9 cellular contexts compared by ENCODE assay signal in the genomic region with DNA sequence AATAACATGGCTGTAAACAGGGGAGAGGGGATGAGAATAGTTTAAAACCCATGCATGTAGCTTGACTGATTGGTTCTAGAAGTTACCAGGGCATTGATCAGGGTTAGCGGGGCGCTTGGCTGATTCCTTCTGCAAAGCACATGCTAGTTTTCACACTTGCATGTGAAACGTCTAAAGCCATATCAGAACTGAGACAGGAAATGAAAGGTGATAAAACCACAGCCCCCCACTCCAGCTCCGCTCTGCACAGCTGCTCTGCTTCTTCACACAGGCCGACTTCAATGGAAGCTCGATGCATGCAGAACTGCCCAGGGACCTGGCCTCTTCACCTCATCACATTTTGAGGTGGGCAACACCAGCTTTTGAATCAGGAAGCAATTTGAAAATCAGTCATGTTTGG. TPM values are rescaled to one million over a fixed set of nuclear protein-coding genes. Genes with fewer than 3 reads are reported as not detected.
DNase-seq lines count a peak whose midpoint lies in the region; ATAC-seq, FAIRE-seq and TF ChIP-seq lines count a peak whose summit lies in the region.
"Had no signal": no experiment of that assay in that cellular context is flagged by ENCODE, and none has a peak within 500 bp of the region (broad histone marks: within the 10 kb centered on the region; RNA-seq: fewer than 3 reads in every experiment).

No MANE protein-coding gene starts in this region.

- H3K9ac ChIP-seq in GM12878 (ENCODE audit: control insufficient read depth, insufficient read depth, low read length) = no peak overlapping the region

- no TSS peak for BruUV-seq in GM12878 (replicated peaks; lab: Mats Ljungman, UMichigan)

- TF ChIP-seq EP300 in GM12878 (IDR thresholded peaks at IDR 0.05; ENCODE audit: borderline replicate concordance in 1 of 2, control insufficient read depth in 1 of 2, low read depth in 2 of 2, low read length in 2 of 2) = 0 out of 4 replicates have a peak, but pooled peaks of 1 of the 2 experiments have one; percentile 26

- POLR2A ChIA-PET in GM12878 (lab: Charles Lee) = no interaction called here

- CTCF ChIA-PET in GM12878 (lab: Yijun Ruan, JAX) = interaction anchor here (0.6 to 2.4 kb wide), 9 partner anchors 9 to 1336 kb away, joined by 3 to 9 read pairs (median 5); no protein-coding TSS in a partner anchor

- no peak for TF ChIP-seq CTCF in GM12865 (IDR thresholded peaks at IDR 0.05; ENCODE audit: insufficient read depth, low read depth, low read length, missing control alignments)
- no peak for TF ChIP-seq CTCF in GM12878 (IDR thresholded peaks at IDR 0.05 in 2 of 3, conservative IDR thresholded peaks at IDR 0.05 in 1 of 3; ENCODE audit: control insufficient read depth in 2 of 3, extremely low read depth in 1 of 3, insufficient read depth in 1 of 3, low read depth in 3 of 3, low read length in 3 of 3)
- no peak for TF ChIP-seq CTCF in WERI-Rb-1 (IDR thresholded peaks at IDR 0.05; ENCODE audit: low read depth, low read length)

- RAD21 ChIA-PET in GM12878 (lab: Charles Lee; ENCODE audit: unreplicated experiment) = interaction anchor here (1.3 to 1.9 kb wide), 2 partner anchors 131 to 315 kb away, joined by 8 to 9 read pairs; no protein-coding TSS in a partner anchor

- H3K4me1 ChIP-seq in GM12878 (ENCODE audit: control insufficient read depth, insufficient read depth, low read length) = peaks cover 10% of the 10 kb centered on the region

- no peak for TF ChIP-seq POLR2A in GM12878 (IDR thresholded peaks at IDR 0.05; ENCODE audit: low read depth, low read length)

- no peak overlapping the region for H2AFZ ChIP-seq in GM12878 (ENCODE audit: control insufficient read depth, low read depth, low read length)

- DNase-seq in GM12865 (ENCODE audit: low read depth) = peak; percentile 91
- DNase-seq in GM12878 (ENCODE audit: low read depth, low spot score) = peak; percentile 64
- no peak for DNase-seq in 8988T
- DNase-seq in WERI-Rb-1 = no peak
- DNase-seq in HTR-8/SVneo (ENCODE audit: insufficient read length, low spot score) = no peak
- DNase-seq in activated CD4-positive, alpha-beta T cell treated with anti-CD3 and anti-CD28 coated beads, Interleukin-2, amount 50 U/mL, for 48 hours = no peak

- H3K9me3 ChIP-seq in GM12878 (replicated peaks; ENCODE audit: control insufficient read depth, insufficient read depth, low read length) = peaks cover 2% of the 10 kb centered on the region; the same call in 2 of the 3 replicates
- H3K9me3 ChIP-seq in WERI-Rb-1 (ENCODE audit: severe bottlenecking) = no peaks in the 10 kb centered on the region
- H3K9me3 ChIP-seq: neutrophil had no signal

- peak; percentile 86 for ATAC-seq in GM19397 (IDR thresholded peaks at IDR 0.05; ENCODE audit: unreplicated experiment)
- peak; percentile 83 for ATAC-seq in HG03066 (IDR thresholded peaks at IDR 0.05; ENCODE audit: low read depth, unreplicated experiment)
- ATAC-seq in GM12878 = peak; percentile 78

- intact Hi-C loops in GM12878 (cut with micrococcal nuclease; ENCODE audit: unreplicated experiment) = no loop called here

- no peaks in the 10 kb centered on the region; the same call in 1 of the 2 replicates for H4K20me1 ChIP-seq in GM12878 (ENCODE audit: control insufficient read depth, insufficient read depth)

- WGBS in GM12878 (ENCODE audit: insufficient coverage, insufficient replicate concordance, low lambda C conversion rate, missing lambda C conversion rate) = 2% methylated on average over 6 of the region's 6 CpGs

- H3K27me3 ChIP-seq in GM12878 (replicated peaks in 1 of 2; ENCODE audit: control insufficient read depth in 2 of 2, insufficient read depth in 2 of 2, low read length in 1 of 2) (peaks cover 0 to 3% of the 10 kb centered on the region in 2 experiments; a peak in 1 of 4 replicates), WERI-Rb-1 (ENCODE audit: insufficient read depth, low read depth, severe bottlenecking) (no peaks in the 10 kb centered on the region)
- H3K27me3 ChIP-seq: neutrophil had no signal

- SMC1A ChIA-PET in GM12878 (lab: Charles Lee; ENCODE audit: uncharacterized antibody, unreplicated experiment) = interaction anchor here (1.4 to 1.9 kb wide), 3 partner anchors 132 to 315 kb away, joined by 5 to 8 read pairs (median 7); no protein-coding TSS in a partner anchor

- H3K27ac ChIP-seq in GM12878 (ENCODE audit: control insufficient read depth, insufficient read depth) (no peak overlapping the region), WERI-Rb-1 (no peak overlapping the region)
- H3K27ac ChIP-seq: neutrophil had no signal

- peak overlapping the region; percentile 71 for H3K4me2 ChIP-seq in GM12878 (ENCODE audit: control insufficient read depth, insufficient read depth)

- H3K36me3 ChIP-seq in GM12878 (ENCODE audit: control insufficient read depth in 2 of 2, insufficient read depth in 2 of 2, low read length in 1 of 2) (no peaks in the 10 kb centered on the region), WERI-Rb-1 (no peaks in the 10 kb centered on the region)
- H3K36me3 ChIP-seq: neutrophil had no signal

- in situ Hi-C loops in GM12878 (cut with MboI) = no loop called here

- TF ChIP-seq RAD21 in GM12878 (IDR thresholded peaks at IDR 0.05; ENCODE audit: insufficient read depth, low read depth, low read length) = no peak

- FAIRE-seq in GM12878 (lab: Jason Lieb, UNC) = peak; percentile 93
- FAIRE-seq in HTR-8/SVneo (lab: Jason Lieb, UNC) = no peak

- H3K79me2 ChIP-seq in GM12878 (ENCODE audit: control insufficient read depth, insufficient read depth, low read length) = no peaks in the 10 kb centered on the region

- H3K4me3 ChIP-seq in GM12865 (ENCODE audit: low read depth, low read length) = no peak overlapping the region
- H3K4me3 ChIP-seq in GM12878 = 0 out of 2 replicates have a peak overlapping the region, but pooled peaks have one; percentile 23
- no peak overlapping the region for H3K4me3 ChIP-seq in WERI-Rb-1 (ENCODE audit: low read depth, low read length)

TF ChIP-seq in GM12878, 131 proteins besides CTCF, POLR2A, EP300 and RAD21 (continues in another document):
- TF ChIP-seq, protein P1, sequence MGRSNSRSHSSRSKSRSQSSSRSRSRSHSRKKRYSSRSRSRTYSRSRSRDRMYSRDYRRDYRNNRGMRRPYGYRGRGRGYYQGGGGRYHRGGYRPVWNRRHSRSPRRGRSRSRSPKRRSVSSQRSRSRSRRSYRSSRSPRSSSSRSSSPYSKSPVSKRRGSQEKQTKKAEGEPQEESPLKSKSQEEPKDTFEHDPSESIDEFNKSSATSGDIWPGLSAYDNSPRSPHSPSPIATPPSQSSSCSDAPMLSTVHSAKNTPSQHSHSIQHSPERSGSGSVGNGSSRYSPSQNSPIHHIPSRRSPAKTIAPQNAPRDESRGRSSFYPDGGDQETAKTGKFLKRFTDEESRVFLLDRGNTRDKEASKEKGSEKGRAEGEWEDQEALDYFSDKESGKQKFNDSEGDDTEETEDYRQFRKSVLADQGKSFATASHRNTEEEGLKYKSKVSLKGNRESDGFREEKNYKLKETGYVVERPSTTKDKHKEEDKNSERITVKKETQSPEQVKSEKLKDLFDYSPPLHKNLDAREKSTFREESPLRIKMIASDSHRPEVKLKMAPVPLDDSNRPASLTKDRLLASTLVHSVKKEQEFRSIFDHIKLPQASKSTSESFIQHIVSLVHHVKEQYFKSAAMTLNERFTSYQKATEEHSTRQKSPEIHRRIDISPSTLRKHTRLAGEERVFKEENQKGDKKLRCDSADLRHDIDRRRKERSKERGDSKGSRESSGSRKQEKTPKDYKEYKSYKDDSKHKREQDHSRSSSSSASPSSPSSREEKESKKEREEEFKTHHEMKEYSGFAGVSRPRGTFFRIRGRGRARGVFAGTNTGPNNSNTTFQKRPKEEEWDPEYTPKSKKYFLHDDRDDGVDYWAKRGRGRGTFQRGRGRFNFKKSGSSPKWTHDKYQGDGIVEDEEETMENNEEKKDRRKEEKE (IDR thresholded peaks at IDR 0.05) = no peak
- no peak for TF ChIP-seq SUPT20H (IDR thresholded peaks at IDR 0.05; ENCODE audit: borderline replicate concordance, control insufficient read depth, low read depth, low read length)
- peak; percentile 59; the same call in 1 of the 2 replicates for TF ChIP-seq BCL11A (IDR thresholded peaks at IDR 0.05; ENCODE audit: low read depth, low read length)
- 0 out of 2 replicates have a peak, but pooled peaks have one; percentile 54 for TF ChIP-seq IRF4 (IDR thresholded peaks at IDR 0.05; ENCODE audit: low read depth, low read length)
- TF ChIP-seq SMC3 (IDR thresholded peaks at IDR 0.05; ENCODE audit: borderline replicate concordance, low read length) = no peak
- TF ChIP-seq BHLHE40 (IDR thresholded peaks at IDR 0.05; ENCODE audit: borderline replicate concordance in 1 of 2, low read depth in 2 of 2, low read length in 1 of 2) = peak in 1 of 2 experiments; percentile 50; a peak in 1 of 4 replicates
- TF ChIP-seq ETV6 (conservative IDR thresholded peaks at IDR 0.05 in 1 of 2, IDR thresholded peaks at IDR 0.05 in 1 of 2; ENCODE audit: borderline replicate concordance in 1 of 2, low read depth in 1 of 2) = 0 out of 4 replicates have a peak, but pooled peaks of 1 of the 2 experiments have one; percentile 39
- TF ChIP-seq NFIC (IDR thresholded peaks at IDR 0.05; ENCODE audit: low read depth, low read length) = peak; percentile 60; the same call in 1 of the 2 replicates
- TF ChIP-seq SP1 (IDR thresholded peaks at IDR 0.05; ENCODE audit: low read depth, low read length) = peak; percentile 12
- TF ChIP-seq SPI1 (IDR thresholded peaks at IDR 0.05; ENCODE audit: borderline replicate concordance, insufficient read depth, low read depth, low read length) = 0 out of 2 replicates have a peak, but pooled peaks have one; percentile 32
- peak; percentile 87 for TF ChIP-seq RUNX3 (IDR thresholded peaks at IDR 0.05; ENCODE audit: low read length)
- peak in 1 of 2 experiments; percentile 20; a peak in 2 of 4 replicates for TF ChIP-seq IKZF2 (IDR thresholded peaks at IDR 0.05)
- TF ChIP-seq POLR2AphosphoS2 (IDR thresholded peaks at IDR 0.05; ENCODE audit: low read depth, low read length) = no peak

RNA-seq across cellular contexts. Expression of gene HRH4, which starts 31.4 kb away (rescaled TPM):
- total RNA-seq in GM12878 (2013; cell fraction: nucleolus; rRNA removed) = not detected in 2 replicates
- total RNA-seq in GM12878 (2014; rRNA removed) = not detected in 2 replicates
- not detected in 2 replicates for total RNA-seq in GM12878 (2014; rRNA removed; fragmentation: Illumina TruSeq; extraction: Trizol)
- total RNA-seq in GM12878 (2021) = not detected in 2 replicates
- polyA plus RNA-seq in GM12878 (2011; ENCODE audit: low read depth) = not detected
- not detected in 2 replicates for polyA plus RNA-seq in GM12878 (2011; rRNA removed)
- not detected in 2 replicates for polyA plus RNA-seq in GM12878 (2011; cell fraction: cytosol; rRNA removed)
- not detected in 2 replicates for polyA plus RNA-seq in GM12878 (2011; cell fraction: nucleus; rRNA removed)
- polyA plus RNA-seq in GM12878 (2012) = not detected in 2 replicates
- not detected in 2 replicates for polyA plus RNA-seq in GM12878 (2014; fragmentation: Illumina TruSeq; extraction: Trizol)
- not detected for polyA plus RNA-seq in GM12878 (2014; fragmentation: Nextera tagmentation; extraction: Ambion mirVana)
- polyA plus RNA-seq in GM12878 (2014; rRNA removed) = not detected in 2 replicates
- polyA plus RNA-seq in GM12878 (2016; fragmentation: Nextera tagmentation; extraction: Ambion mirVana) = not detected
- not detected in 2 replicates for polyA minus RNA-seq in GM12878 (2011; rRNA and poly(A)+ RNA removed)
- polyA minus RNA-seq in GM12878 (2011; cell fraction: cytosol; rRNA and poly(A)+ RNA removed) = not detected in 2 replicates
- not detected in 2 replicates for polyA minus RNA-seq in GM12878 (2011; cell fraction: nucleus; rRNA and poly(A)+ RNA removed)

Comparison
In these comparisons a context has a peak if more than half of its experiments do, and no peak if none do; other contexts are left out.
1. DNase-seq: peak in GM12865 (single experiment) and GM12878 (single experiment); none in 8988T (single experiment), WERI-Rb-1 (single experiment), HTR-8/SVneo (single experiment) and activated CD4-positive, alpha-beta T cell treated with anti-CD3 and anti-CD28 coated beads, Interleukin-2, amount 50 U/mL, for 48 hours (0 of 2).
2. Peak in every context shown above with its lines, with median percentiles within 50 percentile points of each other: ATAC-seq.